ENCODE assay signal across 2 cellular contexts in the genomic region with DNA sequence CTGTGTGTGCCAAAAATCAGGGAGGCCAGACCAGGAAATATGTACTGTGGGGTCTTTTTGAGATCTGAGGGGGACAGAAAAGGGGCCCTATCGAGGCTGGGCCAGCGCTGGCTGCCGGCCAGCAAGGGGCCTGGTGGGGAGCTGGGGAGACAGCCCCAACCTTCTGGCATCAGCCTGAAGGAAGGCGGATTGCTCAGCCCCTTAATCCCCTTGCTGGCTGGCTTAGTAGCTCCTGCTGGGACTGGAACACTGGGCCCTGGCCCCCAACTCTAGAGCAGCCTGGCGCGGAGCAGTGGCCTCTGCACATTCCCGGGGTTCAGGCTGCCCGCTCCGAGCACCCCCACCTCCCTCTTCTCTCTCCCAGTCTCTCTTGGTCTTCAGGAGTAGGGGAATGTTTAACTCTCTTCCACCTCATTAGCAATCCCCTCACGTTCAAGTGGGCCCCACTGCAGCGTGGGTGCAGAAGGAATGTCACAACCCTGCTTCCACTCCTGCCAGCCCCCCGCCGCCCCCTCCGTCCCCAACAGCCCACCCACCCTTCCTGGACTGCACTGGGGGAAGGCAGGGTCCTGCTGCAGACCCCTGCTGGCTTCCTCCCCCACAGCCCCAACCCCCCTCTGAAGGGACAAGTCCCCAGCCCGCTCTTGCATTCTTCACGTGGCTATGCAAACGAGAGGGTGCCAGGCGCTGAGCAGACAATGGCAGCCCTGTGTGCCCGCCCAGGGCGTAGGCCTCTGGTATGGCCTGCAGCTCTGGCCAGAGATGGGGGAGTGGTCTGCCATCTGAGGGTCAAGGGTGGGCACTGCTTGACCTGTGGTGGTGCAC.
TF ChIP-seq lines count a peak whose summit lies in the region.

No MANE protein-coding gene starts in this region.

TF ChIP-seq in SK-N-SH, 30 proteins besides CTCF, POLR2A, EP300 and RAD21 (continued from another document):
- no peak for TF ChIP-seq POLR2AphosphoS5 (IDR thresholded peaks at IDR 0.05; ENCODE audit: low read depth, low read length)
- TF ChIP-seq RXRA (IDR thresholded peaks at IDR 0.05; ENCODE audit: borderline replicate concordance, low read depth), result no peak
- no peak for TF ChIP-seq TEAD4 (IDR thresholded peaks at IDR 0.05; ENCODE audit: borderline replicate concordance, insufficient read depth)
- TF ChIP-seq ELF1 (IDR thresholded peaks at IDR 0.05), result no peak
- TF ChIP-seq NRF1 (IDR thresholded peaks at IDR 0.05; ENCODE audit: low read depth, low read length), result no peak

TF ChIP-seq in SK-N-SH treated with all-trans-retinoic acid at 6 μM for 48 hours, 23 proteins besides CTCF, POLR2A, EP300 and RAD21:
- no peak for TF ChIP-seq CREB5 (CRISPR knock-in tag; IDR thresholded peaks at IDR 0.05; ENCODE audit: low read depth)
- no peak for TF ChIP-seq ZFP3 (CRISPR knock-in tag; IDR thresholded peaks at IDR 0.05)
- no peak for TF ChIP-seq TCF4 (CRISPR knock-in tag; IDR thresholded peaks at IDR 0.05; ENCODE audit: borderline replicate concordance)
- TF ChIP-seq PATZ1 (CRISPR knock-in tag; IDR thresholded peaks at IDR 0.05; ENCODE audit: borderline replicate concordance), result no peak
- TF ChIP-seq ESRRG (CRISPR knock-in tag; IDR thresholded peaks at IDR 0.05), result no peak
- no peak for TF ChIP-seq CSDC2 (CRISPR knock-in tag; IDR thresholded peaks at IDR 0.05)
- TF ChIP-seq TOX (CRISPR knock-in tag; IDR thresholded peaks at IDR 0.05; ENCODE audit: borderline replicate concordance), result no peak
- no peak for TF ChIP-seq ZC3H10 (CRISPR knock-in tag; IDR thresholded peaks at IDR 0.05)
- TF ChIP-seq GLIS3 (CRISPR knock-in tag; IDR thresholded peaks at IDR 0.05), result no peak
- TF ChIP-seq POU6F1 (CRISPR knock-in tag; IDR thresholded peaks at IDR 0.05; ENCODE audit: borderline replicate concordance, low read depth), result no peak
- no peak for TF ChIP-seq TSHZ2 (CRISPR knock-in tag; IDR thresholded peaks at IDR 0.05)
- TF ChIP-seq ZNF565 (CRISPR knock-in tag; conservative IDR thresholded peaks at IDR 0.05; ENCODE audit: low read depth), result no peak
- TF ChIP-seq ARNTL (CRISPR knock-in tag; IDR thresholded peaks at IDR 0.05; ENCODE audit: borderline replicate concordance, low read depth), result no peak
TF ChIP-seq in SK-N-SH treated with all-trans-retinoic acid at 6 μM for 48 hours: peak in this region for 0.
